ENCODE assay signal across 20 cellular contexts in genomic region chr19:15534957-15535864, GRCh38. TPM values are rescaled to one million over a fixed set of nuclear protein-coding genes. Genes with fewer than 3 reads are reported as not detected.
DNase-seq lines count a peak whose midpoint lies in the region; ATAC-seq, FAIRE-seq and TF ChIP-seq lines count a peak whose summit lies in the region.
"Had no signal": no experiment of that assay in that cellular context is flagged by ENCODE, and none has a peak within 500 bp of the region (broad histone marks: within the 10 kb centered on the region; RNA-seq: fewer than 3 reads in every experiment).

No MANE protein-coding gene starts in this region.

- no peak overlapping the region for H3K4me3 ChIP-seq in HEK293 (ENCODE audit: low read depth, low read length)
- no peak overlapping the region for H3K4me3 ChIP-seq in bronchial epithelial cell (ENCODE audit: low read depth, low read length)
- H3K4me3 ChIP-seq: GM12878 had no signal

- peaks cover 6% of the 10 kb centered on the region for H3K36me3 Mint-ChIP-seq in activated CD8-positive, alpha-beta T cell treated with anti-CD3 and anti-CD28 coated beads for 36 hours (ENCODE audit: low read depth)
- peaks cover 19% of the 10 kb centered on the region for H3K36me3 Mint-ChIP-seq in activated CD8-positive, alpha-beta T cell treated with anti-CD3 and anti-CD28 coated beads, Interleukin-2, amount 10 ng/mL, durations not matched to agents 7 days and 5 days (ENCODE audit: low read depth)

- H3K4me3 Mint-ChIP-seq in activated CD8-positive, alpha-beta T cell treated with anti-CD3 and anti-CD28 coated beads for 36 hours: no peak overlapping the region
- H3K4me3 Mint-ChIP-seq in activated CD8-positive, alpha-beta T cell treated with anti-CD3 and anti-CD28 coated beads, Interleukin-2, amount 10 ng/mL, durations not matched to agents 7 days and 5 days: no peak overlapping the region
- H3K4me3 Mint-ChIP-seq: CD4-positive, alpha-beta T cell; H9 had no signal

- peak; percentile 37 for ATAC-seq in activated CD8-positive, alpha-beta T cell treated with anti-CD3 and anti-CD28 coated beads for 36 hours
- ATAC-seq in activated CD8-positive, alpha-beta T cell treated with anti-CD3 and anti-CD28 coated beads, Interleukin-2, amount 10 ng/mL, durations not matched to agents 7 days and 5 days: no peak
- ATAC-seq: GM12878, HepG2, Panc1 had no signal

- no peaks in the 10 kb centered on the region for H3K4me1 ChIP-seq in HEK293 (ENCODE audit: control insufficient read depth, insufficient read depth, low read length)

- H3K9me3 ChIP-seq in HEK293 (ENCODE audit: control insufficient read depth, insufficient read depth, low read depth, low read length): no peaks in the 10 kb centered on the region

- CTCF ChIA-PET in activated CD8-positive, alpha-beta T cell treated with anti-CD3 and anti-CD28 coated beads for 36 hours (lab: Charles Lee): interaction anchor here (1.5 kb wide), 1 partner anchor 20 kb away, joined by 7 read pairs; no protein-coding TSS in a partner anchor
- CTCF ChIA-PET in activated CD8-positive, alpha-beta T cell treated with anti-CD3 and anti-CD28 coated beads, Interleukin-2, amount 10 ng/mL, durations not matched to agents 7 days and 5 days (lab: Charles Lee): no interaction called here
- CTCF ChIA-PET in HEK293 (lab: Yijun Ruan, JAX): interaction anchor here (0.6 kb wide), 2 partner anchors 16 to 353 kb away, joined by 3 to 4 read pairs; no protein-coding TSS in a partner anchor

- no peak overlapping the region for H3K27ac ChIP-seq in HEK293 (ENCODE audit: extremely low read depth, low read depth, low read length)

- peaks cover 11% of the 10 kb centered on the region for H3K9me3 Mint-ChIP-seq in activated CD8-positive, alpha-beta T cell treated with anti-CD3 and anti-CD28 coated beads for 36 hours
- H3K9me3 Mint-ChIP-seq in activated CD8-positive, alpha-beta T cell treated with anti-CD3 and anti-CD28 coated beads, Interleukin-2, amount 10 ng/mL, durations not matched to agents 7 days and 5 days (ENCODE audit: insufficient read depth): peaks cover 5% of the 10 kb centered on the region

- no peaks in the 10 kb centered on the region for H3K27me3 Mint-ChIP-seq in activated CD8-positive, alpha-beta T cell treated with anti-CD3 and anti-CD28 coated beads for 36 hours
- no peaks in the 10 kb centered on the region for H3K27me3 Mint-ChIP-seq in activated CD8-positive, alpha-beta T cell treated with anti-CD3 and anti-CD28 coated beads, Interleukin-2, amount 10 ng/mL, durations not matched to agents 7 days and 5 days (ENCODE audit: low read depth)
- H3K27me3 Mint-ChIP-seq: CD4-positive, alpha-beta T cell had no signal

- peak; percentile 58 for DNase-seq in activated CD8-positive, alpha-beta T cell treated with anti-CD3 and anti-CD28 coated beads for 36 hours
- no peak for DNase-seq in activated CD8-positive, alpha-beta T cell treated with anti-CD3 and anti-CD28 coated beads, Interleukin-2, amount 10 ng/mL, durations not matched to agents 7 days and 5 days
- DNase-seq in bronchial epithelial cell (ENCODE audit: low read depth) (peak; percentile 5), KG1 (lab: John Stamatoyannopoulos, UW) (no peak), amniotic stem cell (lab: John Stamatoyannopoulos, UW) (no peak)
- peak in 2 of 3 experiments; percentile 19 to 21 for DNase-seq in stimulated activated CD4-positive, alpha-beta T cell treated with anti-CD3 and anti-CD28 coated beads, TNF-alpha, amount 100 ng/mL, for 4 hours (ENCODE audit: low read depth in 3 of 3)
- DNase-seq: Calu3; CD4-positive, alpha-beta T cell; DMS79; H9; Kasumi-1; NCI-H187 treated with DMSO at 0.1 percent for 48 hours; NCI-H446 treated with DMSO at 0.1 percent for 48 hours; NCI-H748 treated with DMSO at 0.1 percent for 48 hours had no signal

- intact Hi-C loops in activated CD8-positive, alpha-beta T cell treated with anti-CD3 and anti-CD28 coated beads for 36 hours (cut with micrococcal nuclease): no loop called here

- H3K4me1 Mint-ChIP-seq in activated CD8-positive, alpha-beta T cell treated with anti-CD3 and anti-CD28 coated beads for 36 hours (ENCODE audit: low read depth): peaks cover 36% of the 10 kb centered on the region
- H3K4me1 Mint-ChIP-seq in activated CD8-positive, alpha-beta T cell treated with anti-CD3 and anti-CD28 coated beads, Interleukin-2, amount 10 ng/mL, durations not matched to agents 7 days and 5 days (ENCODE audit: low read depth): peaks cover 14% of the 10 kb centered on the region
- H3K4me1 Mint-ChIP-seq: H9 had no signal

- FAIRE-seq in bronchial epithelial cell (lab: Jason Lieb, UNC): no peak
- FAIRE-seq: GM12878, GM18507, HepG2 had no signal

- POLR2A ChIA-PET in activated CD8-positive, alpha-beta T cell treated with anti-CD3 and anti-CD28 coated beads for 36 hours (lab: Charles Lee): no interaction called here
- POLR2A ChIA-PET in activated CD8-positive, alpha-beta T cell treated with anti-CD3 and anti-CD28 coated beads, Interleukin-2, amount 10 ng/mL, durations not matched to agents 7 days and 5 days (lab: Charles Lee): no interaction called here
- POLR2A ChIA-PET in HEK293 (lab: Yijun Ruan, JAX): no interaction called here

- H3K27ac Mint-ChIP-seq in activated CD8-positive, alpha-beta T cell treated with anti-CD3 and anti-CD28 coated beads for 36 hours: no peak overlapping the region
- no peak overlapping the region for H3K27ac Mint-ChIP-seq in activated CD8-positive, alpha-beta T cell treated with anti-CD3 and anti-CD28 coated beads, Interleukin-2, amount 10 ng/mL, durations not matched to agents 7 days and 5 days
- H3K27ac Mint-ChIP-seq: CD4-positive, alpha-beta T cell; H9 had no signal

- TF ChIP-seq CTCF in activated CD8-positive, alpha-beta T cell treated with anti-CD3 and anti-CD28 coated beads for 36 hours (IDR thresholded peaks at IDR 0.05): no peak
- TF ChIP-seq CTCF in HEK293 (tag by site-specific recombination; IDR thresholded peaks at IDR 0.05) (no peak), bronchial epithelial cell (IDR thresholded peaks at IDR 0.05; ENCODE audit: insufficient read depth, low read length, severe bottlenecking) (no peak)

- H3K27me3 ChIP-seq in bronchial epithelial cell (ENCODE audit: control insufficient read depth, insufficient read depth, low read length): no peaks in the 10 kb centered on the region

- no peaks in the 10 kb centered on the region for H3K36me3 ChIP-seq in HEK293 (ENCODE audit: control insufficient read depth in 2 of 2, insufficient read depth in 1 of 2, low read length in 2 of 2)
- no peaks in the 10 kb centered on the region for H3K36me3 ChIP-seq in bronchial epithelial cell (ENCODE audit: control insufficient read depth, insufficient read depth, low read length)

TF ChIP-seq in HEK293, 187 proteins besides CTCF, POLR2A, EP300 and RAD21 (continues in another document):
- no peak for TF ChIP-seq PBX3 (CRISPR knock-in tag; IDR thresholded peaks at IDR 0.05)
- TF ChIP-seq EGR2 (tag by site-specific recombination; IDR thresholded peaks at IDR 0.05; ENCODE audit: low read depth): peak; percentile 53; the same call in 1 of the 2 replicates
- no peak for TF ChIP-seq ZNF510 (tag by site-specific recombination; IDR thresholded peaks at IDR 0.05; ENCODE audit: insufficient replicate concordance)
- no peak for TF ChIP-seq ZNF837 (tag by site-specific recombination; IDR thresholded peaks at IDR 0.05)
- no peak for TF ChIP-seq KLF9 (tag by site-specific recombination; IDR thresholded peaks at IDR 0.05; ENCODE audit: low read depth)
- no peak for TF ChIP-seq ZNF391 (tag by site-specific recombination; IDR thresholded peaks at IDR 0.05; ENCODE audit: borderline replicate concordance, low read depth)
- TF ChIP-seq ZNF792 (tag by site-specific recombination; IDR thresholded peaks at IDR 0.05): no peak
- TF ChIP-seq GLIS2 (tag by site-specific recombination; IDR thresholded peaks at IDR 0.05): no peak
- TF ChIP-seq TRIM28 (IDR thresholded peaks at IDR 0.05; ENCODE audit: borderline replicate concordance, low read length): no peak
- TF ChIP-seq ZNF580 (tag by site-specific recombination; IDR thresholded peaks at IDR 0.05): no peak
- TF ChIP-seq ZNF623 (tag by site-specific recombination; IDR thresholded peaks at IDR 0.05): no peak
- no peak for TF ChIP-seq ZNF133 (tag by site-specific recombination; IDR thresholded peaks at IDR 0.05)
- TF ChIP-seq ZBTB17 (tag by site-specific recombination; IDR thresholded peaks at IDR 0.05): peak; percentile 74
- no peak for TF ChIP-seq ZIC2 (tag by site-specific recombination; IDR thresholded peaks at IDR 0.05)
- no peak for TF ChIP-seq ZFP37 (tag by site-specific recombination; IDR thresholded peaks at IDR 0.05)

RNA-seq across cellular contexts. Expression of gene CYP4F22, which starts 26.9 kb away (rescaled TPM):
- 1 to 10 TPM; 1.5 to 1.7 TPM for total RNA-seq in activated CD8-positive, alpha-beta T cell treated with anti-CD3 and anti-CD28 coated beads for 36 hours
- 1 to 10 TPM; 5.8 to 6.2 TPM for total RNA-seq in activated CD8-positive, alpha-beta T cell treated with anti-CD3 and anti-CD28 coated beads, Interleukin-2, amount 10 ng/mL, durations not matched to agents 7 days and 5 days
- total RNA-seq in bronchial epithelial cell: 0.13 TPM in 1 of 2 replicates, not detected in the other
- total RNA-seq: Calu3, GM12878, H9, HepG2 had no signal

RNA-seq across cellular contexts. Expression of gene PGLYRP2, which starts 55.9 kb away (rescaled TPM):
- under 1 TPM; 0.25 to 0.27 TPM for total RNA-seq in activated CD8-positive, alpha-beta T cell treated with anti-CD3 and anti-CD28 coated beads for 36 hours
- total RNA-seq in activated CD8-positive, alpha-beta T cell treated with anti-CD3 and anti-CD28 coated beads, Interleukin-2, amount 10 ng/mL, durations not matched to agents 7 days and 5 days: not detected
- total RNA-seq in bronchial epithelial cell: not detected in 2 replicates
- total RNA-seq: Calu3; CD4-positive, alpha-beta T cell; G401; H9 had no signal

Comparison
In these comparisons a context has a peak if more than half of its experiments do, and no peak if none do; other contexts are left out.
1. DNase-seq: peak in activated CD8-positive, alpha-beta T cell treated with anti-CD3 and anti-CD28 coated beads for 36 hours (single experiment), bronchial epithelial cell (single experiment) and stimulated activated CD4-positive, alpha-beta T cell treated with anti-CD3 and anti-CD28 coated beads, TNF-alpha, amount 100 ng/mL, for 4 hours (2 of 3); none in activated CD8-positive, alpha-beta T cell treated with anti-CD3 and anti-CD28 coated beads, Interleukin-2, amount 10 ng/mL, durations not matched to agents 7 days and 5 days (single experiment), KG1 (single experiment) and amniotic stem cell (single experiment).